28 cellular contexts compared by ENCODE assay signal in the genomic region with DNA sequence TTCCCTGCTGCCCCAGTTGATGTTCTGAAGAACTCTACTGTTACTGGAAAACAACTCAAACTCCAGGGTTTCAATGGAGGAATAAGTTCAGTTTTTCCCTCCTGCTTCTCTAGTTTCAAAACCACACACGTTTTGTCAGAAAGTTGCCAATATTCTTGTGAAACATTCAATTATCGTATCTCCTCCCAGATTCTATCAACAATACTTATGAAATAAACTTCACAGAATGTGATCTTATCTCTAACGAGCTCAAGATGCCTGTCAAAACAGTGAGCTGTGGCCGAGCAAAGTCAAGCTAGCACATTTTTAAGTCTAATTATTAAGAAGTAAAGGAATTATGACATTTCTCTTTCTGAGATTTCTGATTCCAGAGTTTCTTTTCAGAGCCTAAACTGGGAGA. TPM values are rescaled to one million over a fixed set of nuclear protein-coding genes. Genes with fewer than 3 reads are reported as not detected.
"Had no signal": no experiment of that assay in that cellular context is flagged by ENCODE, and none has a peak within 500 bp of the region (broad histone marks: within the 10 kb centered on the region; RNA-seq: fewer than 3 reads in every experiment).

No MANE protein-coding gene starts in this region.

- H3K36me3 Mint-ChIP-seq: activated CD8-positive, alpha-beta memory T cell treated with anti-CD3 and anti-CD28 coated beads, Interleukin-2, amount 10 ng/mL, durations not matched to agents 7 days and 5 days; brain had no signal

- H3K9me3 Mint-ChIP-seq: activated CD4-positive, alpha-beta T cell treated with anti-CD3 and anti-CD28 coated beads, Interleukin-2, amount 10 ng/mL, durations not matched to agents 7 days and 5 days; activated CD8-positive, alpha-beta T cell treated with anti-CD3 and anti-CD28 coated beads for 36 hours; activated naive CD4-positive, alpha-beta T cell treated with anti-CD3 and anti-CD28 coated beads, Interleukin-2, amount 50 U/mL, for 24 hours; nephron had no signal

- H3K27me3 ChIP-seq: neutrophil, ovary, upper lobe of left lung had no signal

- H3K4me3 ChIP-seq: gastroesophageal sphincter, heart left ventricle, ovary, prostate gland, thoracic aorta, upper lobe of left lung had no signal

- DNase-seq: activated CD4-positive, alpha-beta T cell treated with anti-CD3 and anti-CD28 coated beads, Interleukin-2, amount 10 ng/mL, durations not matched to agents 7 days and 5 days; activated CD8-positive, alpha-beta memory T cell treated with anti-CD3 and anti-CD28 coated beads, Interleukin-2, amount 10 ng/mL, durations not matched to agents 7 days and 5 days; activated CD8-positive, alpha-beta T cell treated with anti-CD3 and anti-CD28 coated beads for 36 hours; activated gamma-delta T cell treated with Interleukin-2 at 50 U/mL for 16 hours; aorta; caudate nucleus; dermis blood vessel endothelial cell; effector CD8-positive, alpha-beta T cell; heart left ventricle; left colon; mesenchymal stem cell; ovary; stimulated activated CD4-positive, alpha-beta T cell treated with anti-CD3 and anti-CD28 coated beads, Interleukin-4, amount 100 ng/mL, for 24 hours; stimulated activated naive CD4-positive, alpha-beta T cell treated with Interleukin-2 at 50 U/mL for 16 hours; upper lobe of left lung had no signal

- H3K9me3 ChIP-seq: gastroesophageal sphincter, heart left ventricle, neutrophil, ovary, prostate gland, thoracic aorta, upper lobe of left lung had no signal

- H3K27me3 Mint-ChIP-seq: activated naive CD4-positive, alpha-beta T cell treated with anti-CD3 and anti-CD28 coated beads, Interleukin-2, amount 50 U/mL, for 24 hours had no signal

- H3K4me1 ChIP-seq: gastroesophageal sphincter, prostate gland had no signal

- H3K4me1 Mint-ChIP-seq: activated CD4-positive, alpha-beta T cell treated with anti-CD3 and anti-CD28 coated beads, Interleukin-2, amount 10 ng/mL, durations not matched to agents 7 days and 5 days; nephron had no signal

- H3K27ac ChIP-seq: gastroesophageal sphincter, heart left ventricle, neutrophil, ovary, prostate gland, thoracic aorta, upper lobe of left lung, VCaP had no signal

- H3K36me3 ChIP-seq: gastroesophageal sphincter, ovary, prostate gland, thoracic aorta, upper lobe of left lung had no signal

- H3K4me3 Mint-ChIP-seq: activated CD4-positive, alpha-beta T cell treated with anti-CD3 and anti-CD28 coated beads, Interleukin-2, amount 10 ng/mL, durations not matched to agents 7 days and 5 days; activated CD8-positive, alpha-beta memory T cell treated with anti-CD3 and anti-CD28 coated beads, Interleukin-2, amount 10 ng/mL, durations not matched to agents 7 days and 5 days; activated CD8-positive, alpha-beta T cell treated with anti-CD3 and anti-CD28 coated beads for 36 hours; activated naive CD4-positive, alpha-beta T cell treated with anti-CD3 and anti-CD28 coated beads, Interleukin-2, amount 50 U/mL, for 24 hours; nephron had no signal

- H3K27ac Mint-ChIP-seq: activated CD4-positive, alpha-beta T cell treated with anti-CD3 and anti-CD28 coated beads, Interleukin-2, amount 10 ng/mL, durations not matched to agents 7 days and 5 days; activated CD8-positive, alpha-beta memory T cell treated with anti-CD3 and anti-CD28 coated beads, Interleukin-2, amount 10 ng/mL, durations not matched to agents 7 days and 5 days; activated CD8-positive, alpha-beta T cell treated with anti-CD3 and anti-CD28 coated beads for 36 hours; activated naive CD4-positive, alpha-beta T cell treated with anti-CD3 and anti-CD28 coated beads, Interleukin-2, amount 50 U/mL, for 24 hours; brain; nephron had no signal

RNA-seq across cellular contexts. Expression of a gene that starts 4.6 kb away (rescaled TPM):
- total RNA-seq: activated CD4-positive, alpha-beta T cell treated with anti-CD3 and anti-CD28 coated beads, Interleukin-2, amount 10 ng/mL, durations not matched to agents 7 days and 5 days; activated CD8-positive, alpha-beta memory T cell treated with anti-CD3 and anti-CD28 coated beads, Interleukin-2, amount 10 ng/mL, durations not matched to agents 7 days and 5 days; activated CD8-positive, alpha-beta T cell treated with anti-CD3 and anti-CD28 coated beads for 36 hours; aorta; esophagus mucosa; gastroesophageal sphincter; heart left ventricle; left colon; lower leg skin; myocyte; ovary; prostate gland; T-helper 2 cell treated with Interferon-gamma antibody and Interleukin-4, amounts not matched to agents 100 ng/mL and 5 ng/mL, for 36 hours; thoracic aorta; upper lobe of left lung had no signal
- polyA plus RNA-seq: aorta, heart left ventricle, keratinocyte, ovary had no signal

RNA-seq across cellular contexts. Expression of a gene that starts 37.3 kb away (rescaled TPM):
- total RNA-seq: dermis blood vessel endothelial cell, myocyte had no signal
